In the genomic region with DNA sequence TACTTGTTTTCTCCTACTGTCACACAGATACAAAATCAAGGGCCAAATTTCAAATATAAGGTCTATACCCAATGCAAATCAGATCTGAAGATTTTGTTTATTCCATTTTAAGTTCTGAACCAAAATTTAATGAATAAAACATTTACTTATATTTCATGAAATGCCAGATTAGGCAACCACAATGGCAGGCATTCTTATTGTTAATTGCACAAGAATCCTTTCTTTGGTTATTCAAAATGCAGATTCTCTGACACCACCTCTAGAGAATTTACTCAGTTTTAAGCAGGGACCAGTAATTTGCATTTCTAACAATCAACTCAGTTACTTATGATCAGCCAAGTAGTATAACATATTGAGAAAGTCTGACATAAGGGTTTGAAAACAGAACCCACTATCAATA, we compare ENCODE assay signal across 15 cellular contexts.
DNase-seq lines count a peak whose midpoint lies in the region; ATAC-seq lines count a peak whose summit lies in the region.
"Had no signal": no experiment of that assay in that cellular context is flagged by ENCODE, and none has a peak within 500 bp of the region (broad histone marks: within the 10 kb centered on the region; RNA-seq: fewer than 3 reads in every experiment).

No MANE protein-coding gene starts in this region.

- H3K27me3 ChIP-seq in HUES6 (ENCODE audit: control insufficient read depth, insufficient read depth, low read length) (no peaks in the 10 kb centered on the region), mesendoderm (ENCODE audit: insufficient read depth, low read length, poor library complexity) (no peaks in the 10 kb centered on the region)
- H3K27me3 ChIP-seq: BLaER1 treated with 17β-estradiol and CSF1 and Interleukin-3, amounts not matched to agents 10 nM and 100 nM had no signal

- H3K18ac ChIP-seq in mesendoderm (ENCODE audit: low read length): no peak overlapping the region

- H3K36me3 ChIP-seq in HUES6 (ENCODE audit: control insufficient read depth, insufficient read depth, low read length) (no peaks in the 10 kb centered on the region), mesendoderm (ENCODE audit: control insufficient read depth, insufficient read depth, low read length) (no peaks in the 10 kb centered on the region)
- H3K36me3 ChIP-seq: BLaER1 treated with 17β-estradiol and CSF1 and Interleukin-3, amounts not matched to agents 10 nM and 100 nM had no signal

- H3K79me1 ChIP-seq in mesendoderm (ENCODE audit: low read length): no peaks in the 10 kb centered on the region

- no peak overlapping the region for H3K56ac ChIP-seq in mesendoderm (ENCODE audit: low read length)

- no peak overlapping the region for H3K23ac ChIP-seq in mesendoderm (ENCODE audit: low read length)

- intact Hi-C loops in sciatic nerve (cut with DNase I): no loop called here

- H3K9ac ChIP-seq in HUES6 (ENCODE audit: low read length): no peak overlapping the region
- no peak overlapping the region for H3K9ac ChIP-seq in mesendoderm (ENCODE audit: low read length)
- H3K9ac ChIP-seq: BLaER1 treated with 17β-estradiol and CSF1 and Interleukin-3, amounts not matched to agents 10 nM and 100 nM had no signal

- H3K9me3 ChIP-seq in HUES6 (ENCODE audit: control insufficient read depth, insufficient read depth, low read depth, low read length): 0 out of 2 replicates have a peak, but pooled peaks cover 7% of the 10 kb centered on the region

- no peak overlapping the region for H2BK5ac ChIP-seq in mesendoderm (ENCODE audit: low read length)

- H2BK15ac ChIP-seq in mesendoderm (replicated peaks; ENCODE audit: low read depth): no peak overlapping the region

- H2BK120ac ChIP-seq in mesendoderm (ENCODE audit: low read depth, low read length): no peak overlapping the region

- H3K4me2 ChIP-seq in mesendoderm (ENCODE audit: low read length): no peak overlapping the region
- H3K4me2 ChIP-seq: BLaER1 treated with 17β-estradiol and CSF1 and Interleukin-3, amounts not matched to agents 10 nM and 100 nM had no signal

- ATAC-seq in GM18519 (IDR thresholded peaks at IDR 0.05; ENCODE audit: low FRiP score, unreplicated experiment) (no peak), sciatic nerve (no peak)
- ATAC-seq: CD8-positive, alpha-beta T cell; HepG2 had no signal

- no peak overlapping the region for H4K8ac ChIP-seq in mesendoderm (ENCODE audit: low read depth, low read length)

- no peaks in the 10 kb centered on the region for H3K79me2 ChIP-seq in mesendoderm (ENCODE audit: control insufficient read depth, insufficient read depth, low read length)

- H2AK5ac ChIP-seq in mesendoderm (ENCODE audit: low read length): no peak overlapping the region

- no peak overlapping the region for H4K5ac ChIP-seq in mesendoderm (ENCODE audit: low read length)

- peak; percentile 20 for DNase-seq in astrocyte of the hippocampus (ENCODE audit: low read depth, low spot score)
- peak; percentile 38 for DNase-seq in iPS DF 4.7 (ENCODE audit: extremely low read depth, low spot score)
- peak; percentile 65 for DNase-seq in mesendoderm
- no peak for DNase-seq in NCI-H1092 (lab: John Stamatoyannopoulos, UW)
- no peak for DNase-seq in NCI-H82 (lab: John Stamatoyannopoulos, UW)
- DNase-seq in sciatic nerve (ENCODE audit: low spot score): no peak
- DNase-seq: Calu3; CD8-positive, alpha-beta T cell; DMS79 treated with DMSO at 0.1 percent for 48 hours; GF-D8; HCEC 1CT had no signal

- H3K4me3 ChIP-seq in HUES6 (ENCODE audit: low read depth, low read length) (no peak overlapping the region), mesendoderm (ENCODE audit: low read length) (no peak overlapping the region)
- H3K4me3 ChIP-seq: BLaER1 treated with 17β-estradiol and CSF1 and Interleukin-3, amounts not matched to agents 10 nM and 100 nM had no signal

- H3K27ac ChIP-seq in HUES6 (ENCODE audit: low read depth, low read length) (peak overlapping the region; percentile 82), mesendoderm (ENCODE audit: low read depth, low read length) (no peak overlapping the region)
- H3K27ac ChIP-seq: BLaER1 treated with 17β-estradiol and CSF1 and Interleukin-3, amounts not matched to agents 10 nM and 100 nM had no signal

- H3K4ac ChIP-seq in mesendoderm (ENCODE audit: low read depth, low read length): no peak overlapping the region

- H3K4me1 ChIP-seq in HUES6 (ENCODE audit: control insufficient read depth, insufficient read depth, low read length) (peaks cover 9% of the 10 kb centered on the region; the same call in 1 of the 2 replicates), mesendoderm (ENCODE audit: control insufficient read depth, low read depth, low read length) (no peaks in the 10 kb centered on the region)
- H3K4me1 ChIP-seq: BLaER1 treated with 17β-estradiol and CSF1 and Interleukin-3, amounts not matched to agents 10 nM and 100 nM had no signal

Comparison
In these comparisons a context has a peak if more than half of its experiments do, and no peak if none do; other contexts are left out.
1. DNase-seq: peak in astrocyte of the hippocampus (single experiment), iPS DF 4.7 (single experiment) and mesendoderm (single experiment); none in NCI-H1092 (single experiment), NCI-H82 (single experiment) and sciatic nerve (single experiment).